ENCODE assay signal across 1 cellular context in genomic region chr1:207050768-207051614, GRCh38.
TF ChIP-seq lines count a peak whose summit lies in the region.

Gene YOD1, minus strand, starts transcription at chr1:207051208. Its CDS starts 178 bp downstream, at chr1:207051030.

TF ChIP-seq in GM12878, 131 proteins besides CTCF, POLR2A, EP300 and RAD21 (continued from another document and continues in another):
- TF ChIP-seq ZNF622 (IDR thresholded peaks at IDR 0.05) (no peak), ESRRA (IDR thresholded peaks at IDR 0.05; ENCODE audit: low read length) (no peak), KAT2A (conservative IDR thresholded peaks at IDR 0.05; ENCODE audit: control insufficient read depth, low read depth, low read length) (no peak), CHD4 (IDR thresholded peaks at IDR 0.05) (no peak), CBX3 (IDR thresholded peaks at IDR 0.05; ENCODE audit: borderline replicate concordance, low read depth) (no peak), ZBTB40 (IDR thresholded peaks at IDR 0.05; ENCODE audit: borderline replicate concordance) (peak; percentile 27; the same call in 1 of the 2 replicates), POLR2AphosphoS5 (IDR thresholded peaks at IDR 0.05; ENCODE audit: low read length) (peak; percentile 54; the same call in 1 of the 2 replicates), SKIL (IDR thresholded peaks at IDR 0.05; ENCODE audit: low read depth, poor library complexity, severe bottlenecking) (no peak), HDAC6 (IDR thresholded peaks at IDR 0.05; ENCODE audit: unreplicated experiment) (no peak), SMC3 (IDR thresholded peaks at IDR 0.05; ENCODE audit: borderline replicate concordance, low read length) (no peak), ZNF24 (IDR thresholded peaks at IDR 0.05) (no peak), POU2F2 (IDR thresholded peaks at IDR 0.05; ENCODE audit: borderline replicate concordance, low read depth, low read length) (0 out of 3 replicates have a peak, but pooled peaks have one; percentile 31), YY1 (IDR thresholded peaks at IDR 0.05; ENCODE audit: low read depth, low read length) (peak; percentile 98), ZBTB4 (CRISPR knock-in tag; IDR thresholded peaks at IDR 0.05) (no peak), SIX5 (IDR thresholded peaks at IDR 0.05; ENCODE audit: low read depth, low read length, severe bottlenecking) (no peak), ETV6 (conservative IDR thresholded peaks at IDR 0.05 in 1 of 2, IDR thresholded peaks at IDR 0.05 in 1 of 2; ENCODE audit: borderline replicate concordance in 1 of 2, low read depth in 1 of 2) (no peak), RBBP5 (conservative IDR thresholded peaks at IDR 0.05) (no peak), NR2C1 (IDR thresholded peaks at IDR 0.05) (no peak), JUND (IDR thresholded peaks at IDR 0.05; ENCODE audit: low read depth, low read length) (no peak), RCOR1 (conservative IDR thresholded peaks at IDR 0.05; ENCODE audit: low read depth, low read length) (peak; percentile 94), FOS (IDR thresholded peaks at IDR 0.05; ENCODE audit: borderline replicate concordance, extremely low read depth, insufficient read length) (no peak), BACH1 (IDR thresholded peaks at IDR 0.05; ENCODE audit: borderline replicate concordance) (peak; percentile 61; the same call in 1 of the 2 replicates), PAX5 (IDR thresholded peaks at IDR 0.05; ENCODE audit: borderline replicate concordance, low read depth, low read length) (peak; percentile 65), EED (IDR thresholded peaks at IDR 0.05; ENCODE audit: low read depth) (no peak), SMARCA5 (IDR thresholded peaks at IDR 0.05) (no peak), ZSCAN29 (IDR thresholded peaks at IDR 0.05) (no peak), CHD2 (IDR thresholded peaks at IDR 0.05; ENCODE audit: borderline replicate concordance, low read depth, low read length) (peak; percentile 99), KLF5 (IDR thresholded peaks at IDR 0.05; ENCODE audit: partially characterized antibody) (no peak), MYB (IDR thresholded peaks at IDR 0.05; ENCODE audit: borderline replicate concordance, low read depth, low read length) (no peak), NR2C2 (IDR thresholded peaks at IDR 0.05; ENCODE audit: borderline replicate concordance, control insufficient read depth, insufficient read length, low read depth) (no peak), KDM1A (IDR thresholded peaks at IDR 0.05; ENCODE audit: borderline replicate concordance) (no peak), HSF1 (IDR thresholded peaks at IDR 0.05; ENCODE audit: low read depth, low read length) (no peak), SMAD1 (IDR thresholded peaks at IDR 0.05; ENCODE audit: low read depth, partially characterized antibody) (no peak), CBX5 (IDR thresholded peaks at IDR 0.05; ENCODE audit: low read depth) (0 out of 2 replicates have a peak, but pooled peaks have one; percentile 70), ASH2L (IDR thresholded peaks at IDR 0.05; ENCODE audit: borderline replicate concordance, low read depth) (peak; percentile 62; the same call in 1 of the 2 replicates)
- TF ChIP-seq, protein P1, sequence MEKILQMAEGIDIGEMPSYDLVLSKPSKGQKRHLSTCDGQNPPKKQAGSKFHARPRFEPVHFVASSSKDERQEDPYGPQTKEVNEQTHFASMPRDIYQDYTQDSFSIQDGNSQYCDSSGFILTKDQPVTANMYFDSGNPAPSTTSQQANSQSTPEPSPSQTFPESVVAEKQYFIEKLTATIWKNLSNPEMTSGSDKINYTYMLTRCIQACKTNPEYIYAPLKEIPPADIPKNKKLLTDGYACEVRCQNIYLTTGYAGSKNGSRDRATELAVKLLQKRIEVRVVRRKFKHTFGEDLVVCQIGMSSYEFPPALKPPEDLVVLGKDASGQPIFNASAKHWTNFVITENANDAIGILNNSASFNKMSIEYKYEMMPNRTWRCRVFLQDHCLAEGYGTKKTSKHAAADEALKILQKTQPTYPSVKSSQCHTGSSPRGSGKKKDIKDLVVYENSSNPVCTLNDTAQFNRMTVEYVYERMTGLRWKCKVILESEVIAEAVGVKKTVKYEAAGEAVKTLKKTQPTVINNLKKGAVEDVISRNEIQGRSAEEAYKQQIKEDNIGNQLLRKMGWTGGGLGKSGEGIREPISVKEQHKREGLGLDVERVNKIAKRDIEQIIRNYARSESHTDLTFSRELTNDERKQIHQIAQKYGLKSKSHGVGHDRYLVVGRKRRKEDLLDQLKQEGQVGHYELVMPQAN (conservative IDR thresholded peaks at IDR 0.05), result peak; percentile 69; the same call in 1 of the 2 replicates
- TF ChIP-seq, protein P2, sequence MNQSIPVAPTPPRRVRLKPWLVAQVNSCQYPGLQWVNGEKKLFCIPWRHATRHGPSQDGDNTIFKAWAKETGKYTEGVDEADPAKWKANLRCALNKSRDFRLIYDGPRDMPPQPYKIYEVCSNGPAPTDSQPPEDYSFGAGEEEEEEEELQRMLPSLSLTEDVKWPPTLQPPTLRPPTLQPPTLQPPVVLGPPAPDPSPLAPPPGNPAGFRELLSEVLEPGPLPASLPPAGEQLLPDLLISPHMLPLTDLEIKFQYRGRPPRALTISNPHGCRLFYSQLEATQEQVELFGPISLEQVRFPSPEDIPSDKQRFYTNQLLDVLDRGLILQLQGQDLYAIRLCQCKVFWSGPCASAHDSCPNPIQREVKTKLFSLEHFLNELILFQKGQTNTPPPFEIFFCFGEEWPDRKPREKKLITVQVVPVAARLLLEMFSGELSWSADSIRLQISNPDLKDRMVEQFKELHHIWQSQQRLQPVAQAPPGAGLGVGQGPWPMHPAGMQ (IDR thresholded peaks at IDR 0.05; ENCODE audit: borderline replicate concordance), result peak; percentile 78
- TF ChIP-seq, protein P3, sequence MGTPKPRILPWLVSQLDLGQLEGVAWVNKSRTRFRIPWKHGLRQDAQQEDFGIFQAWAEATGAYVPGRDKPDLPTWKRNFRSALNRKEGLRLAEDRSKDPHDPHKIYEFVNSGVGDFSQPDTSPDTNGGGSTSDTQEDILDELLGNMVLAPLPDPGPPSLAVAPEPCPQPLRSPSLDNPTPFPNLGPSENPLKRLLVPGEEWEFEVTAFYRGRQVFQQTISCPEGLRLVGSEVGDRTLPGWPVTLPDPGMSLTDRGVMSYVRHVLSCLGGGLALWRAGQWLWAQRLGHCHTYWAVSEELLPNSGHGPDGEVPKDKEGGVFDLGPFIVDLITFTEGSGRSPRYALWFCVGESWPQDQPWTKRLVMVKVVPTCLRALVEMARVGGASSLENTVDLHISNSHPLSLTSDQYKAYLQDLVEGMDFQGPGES (IDR thresholded peaks at IDR 0.05), result no peak
- TF ChIP-seq, protein P4, sequence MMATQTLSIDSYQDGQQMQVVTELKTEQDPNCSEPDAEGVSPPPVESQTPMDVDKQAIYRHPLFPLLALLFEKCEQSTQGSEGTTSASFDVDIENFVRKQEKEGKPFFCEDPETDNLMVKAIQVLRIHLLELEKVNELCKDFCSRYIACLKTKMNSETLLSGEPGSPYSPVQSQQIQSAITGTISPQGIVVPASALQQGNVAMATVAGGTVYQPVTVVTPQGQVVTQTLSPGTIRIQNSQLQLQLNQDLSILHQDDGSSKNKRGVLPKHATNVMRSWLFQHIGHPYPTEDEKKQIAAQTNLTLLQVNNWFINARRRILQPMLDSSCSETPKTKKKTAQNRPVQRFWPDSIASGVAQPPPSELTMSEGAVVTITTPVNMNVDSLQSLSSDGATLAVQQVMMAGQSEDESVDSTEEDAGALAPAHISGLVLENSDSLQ (IDR thresholded peaks at IDR 0.05), result no peak
- TF ChIP-seq, protein P5, sequence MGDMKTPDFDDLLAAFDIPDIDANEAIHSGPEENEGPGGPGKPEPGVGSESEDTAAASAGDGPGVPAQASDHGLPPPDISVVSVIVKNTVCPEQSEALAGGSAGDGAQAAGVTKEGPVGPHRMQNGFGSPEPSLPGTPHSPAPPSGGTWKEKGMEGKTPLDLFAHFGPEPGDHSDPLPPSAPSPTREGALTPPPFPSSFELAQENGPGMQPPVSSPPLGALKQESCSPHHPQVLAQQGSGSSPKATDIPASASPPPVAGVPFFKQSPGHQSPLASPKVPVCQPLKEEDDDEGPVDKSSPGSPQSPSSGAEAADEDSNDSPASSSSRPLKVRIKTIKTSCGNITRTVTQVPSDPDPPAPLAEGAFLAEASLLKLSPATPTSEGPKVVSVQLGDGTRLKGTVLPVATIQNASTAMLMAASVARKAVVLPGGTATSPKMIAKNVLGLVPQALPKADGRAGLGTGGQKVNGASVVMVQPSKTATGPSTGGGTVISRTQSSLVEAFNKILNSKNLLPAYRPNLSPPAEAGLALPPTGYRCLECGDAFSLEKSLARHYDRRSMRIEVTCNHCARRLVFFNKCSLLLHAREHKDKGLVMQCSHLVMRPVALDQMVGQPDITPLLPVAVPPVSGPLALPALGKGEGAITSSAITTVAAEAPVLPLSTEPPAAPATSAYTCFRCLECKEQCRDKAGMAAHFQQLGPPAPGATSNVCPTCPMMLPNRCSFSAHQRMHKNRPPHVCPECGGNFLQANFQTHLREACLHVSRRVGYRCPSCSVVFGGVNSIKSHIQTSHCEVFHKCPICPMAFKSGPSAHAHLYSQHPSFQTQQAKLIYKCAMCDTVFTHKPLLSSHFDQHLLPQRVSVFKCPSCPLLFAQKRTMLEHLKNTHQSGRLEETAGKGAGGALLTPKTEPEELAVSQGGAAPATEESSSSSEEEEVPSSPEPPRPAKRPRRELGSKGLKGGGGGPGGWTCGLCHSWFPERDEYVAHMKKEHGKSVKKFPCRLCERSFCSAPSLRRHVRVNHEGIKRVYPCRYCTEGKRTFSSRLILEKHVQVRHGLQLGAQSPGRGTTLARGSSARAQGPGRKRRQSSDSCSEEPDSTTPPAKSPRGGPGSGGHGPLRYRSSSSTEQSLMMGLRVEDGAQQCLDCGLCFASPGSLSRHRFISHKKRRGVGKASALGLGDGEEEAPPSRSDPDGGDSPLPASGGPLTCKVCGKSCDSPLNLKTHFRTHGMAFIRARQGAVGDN (IDR thresholded peaks at IDR 0.05), result no peak
